ENCODE assay signal across 12 cellular contexts in the genomic region with DNA sequence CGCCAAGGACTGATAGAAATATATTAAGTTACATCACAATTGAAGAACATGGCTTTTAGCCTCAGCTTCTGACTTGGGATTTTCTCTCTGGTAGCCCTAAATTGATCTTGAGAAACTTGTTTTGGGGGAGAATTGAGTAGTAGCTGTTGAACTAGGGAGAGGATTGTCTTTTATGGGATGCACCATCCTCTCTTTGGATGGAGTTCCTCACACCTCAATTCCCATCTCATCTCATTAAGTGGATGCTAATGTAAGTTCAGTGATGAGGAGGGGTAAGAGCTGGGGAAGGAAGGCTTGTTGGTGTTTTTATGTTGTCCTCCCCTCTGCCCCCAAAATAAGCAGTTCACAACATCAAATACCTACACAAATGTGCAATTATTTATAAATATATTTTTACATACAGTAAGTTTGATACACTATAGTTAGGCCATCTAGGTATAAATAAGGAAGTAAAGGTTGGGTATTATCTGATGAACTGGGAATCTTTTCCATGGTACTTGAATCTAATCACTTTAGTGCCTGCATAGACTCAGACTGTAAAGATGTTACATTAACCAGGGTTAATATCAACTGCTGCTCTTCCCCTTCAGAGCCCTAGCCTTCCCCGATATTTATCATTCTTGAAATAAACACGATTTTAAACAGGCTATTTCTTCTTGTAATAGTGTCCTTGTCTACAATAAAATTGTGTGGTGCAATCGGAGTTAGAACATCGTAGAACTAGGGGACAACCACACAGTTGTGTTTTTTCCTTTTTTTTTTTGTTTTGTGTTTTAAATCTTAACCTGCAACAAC. TPM values are rescaled to one million over a fixed set of nuclear protein-coding genes. Genes with fewer than 3 reads are reported as not detected.
DNase-seq lines count a peak whose midpoint lies in the region; ATAC-seq and TF ChIP-seq lines count a peak whose summit lies in the region.
"Had no signal": no experiment of that assay in that cellular context is flagged by ENCODE, and none has a peak within 500 bp of the region (broad histone marks: within the 10 kb centered on the region; RNA-seq: fewer than 3 reads in every experiment).

No MANE protein-coding gene starts in this region.

- no peak overlapping the region for H3K9ac ChIP-seq in neural progenitor cell

- intact Hi-C loops in right cardiac atrium (cut with DNase I) (loop anchor here (5.0 to 10.0 kb wide), 6 partner anchors 225 to 598 kb away; no protein-coding TSS in a partner anchor), left cardiac atrium (cut with DNase I) (loop anchor here (10.0 kb wide), 2 partner anchors 145 to 405 kb away; no protein-coding TSS in a partner anchor)

- H3K4me3 ChIP-seq in right cardiac atrium (ENCODE audit: low read length): peak overlapping the region; percentile 50
- peak overlapping the region; percentile 76 for H3K4me3 ChIP-seq in neural progenitor cell
- H3K4me3 ChIP-seq: pancreas had no signal

- peaks cover 25% of the 10 kb centered on the region for H3K9me3 Mint-ChIP-seq in neural progenitor cell
- H3K9me3 Mint-ChIP-seq: activated T-helper 2 cell treated with anti-CD3 and anti-CD28 coated beads, Interferon-gamma antibody, Interleukin-2, Interleukin-4, amounts not matched to agents 10 μg/mL and 5 μg/mL and 100 μg/mL, durations not matched to agents 14 hours and 24 hours and 36 hours; dendritic cell treated with granulocyte-macrophage colony-stimulating factor and Interleukin-4, amounts not matched to agents 40 ng/mL and 50 ng/mL, for 4 days had no signal

- H3K4me1 ChIP-seq in right cardiac atrium (ENCODE audit: control insufficient read depth, insufficient read depth, low read length) (no peaks in the 10 kb centered on the region), neural progenitor cell (peaks cover 49% of the 10 kb centered on the region)
- H3K4me1 ChIP-seq: pancreas had no signal

- peak overlapping the region; percentile 34 for H3K27ac Mint-ChIP-seq in neural progenitor cell
- H3K27ac Mint-ChIP-seq: activated T-helper 2 cell treated with anti-CD3 and anti-CD28 coated beads, Interferon-gamma antibody, Interleukin-2, Interleukin-4, amounts not matched to agents 10 μg/mL and 5 μg/mL and 100 μg/mL, durations not matched to agents 14 hours and 24 hours and 36 hours; dendritic cell treated with granulocyte-macrophage colony-stimulating factor and Interleukin-4, amounts not matched to agents 40 ng/mL and 50 ng/mL, for 4 days had no signal

- peaks cover 10% of the 10 kb centered on the region for H3K27me3 Mint-ChIP-seq in neural progenitor cell (ENCODE audit: insufficient read depth, low read depth)

- peaks cover 100% of the 10 kb centered on the region for H3K79me2 ChIP-seq in neural progenitor cell (ENCODE audit: low read depth)

- H3K27ac ChIP-seq in right cardiac atrium (ENCODE audit: low read length) (no peak overlapping the region), epithelial cell of prostate (peak overlapping the region; percentile 96), neural progenitor cell (peak overlapping the region; percentile 98)

- H3K4me1 Mint-ChIP-seq in neural progenitor cell: peaks cover 37% of the 10 kb centered on the region

- H3K36me3 ChIP-seq in neural progenitor cell: peaks cover 9% of the 10 kb centered on the region
- H3K36me3 ChIP-seq: pancreas had no signal

- 40% methylated on average over 5 of the region's 5 CpGs for WGBS in right cardiac atrium

- no peaks in the 10 kb centered on the region for H3K9me3 ChIP-seq in right cardiac atrium (ENCODE audit: control insufficient read depth, low read length)
- no peaks in the 10 kb centered on the region for H3K9me3 ChIP-seq in neural progenitor cell (ENCODE audit: low read depth)
- H3K9me3 ChIP-seq: pancreas had no signal

- peaks cover 53% of the 10 kb centered on the region for H3F3A ChIP-seq in neural progenitor cell (ENCODE audit: low read depth)

- no peak for ATAC-seq in right cardiac atrium
- no peak for ATAC-seq in left cardiac atrium
- ATAC-seq: pancreas had no signal

- no peak for TF ChIP-seq CTCF in neural progenitor cell (IDR thresholded peaks at IDR 0.05)

- peaks cover 45% of the 10 kb centered on the region for H3K36me3 Mint-ChIP-seq in neural progenitor cell

- no peak overlapping the region for H2AFZ ChIP-seq in neural progenitor cell (replicated peaks)

- peaks cover 79% of the 10 kb centered on the region for H4K20me1 ChIP-seq in neural progenitor cell (ENCODE audit: low read depth)

- H3K27me3 ChIP-seq in right cardiac atrium (ENCODE audit: control insufficient read depth, insufficient read depth) (no peaks in the 10 kb centered on the region), neural progenitor cell (no peaks in the 10 kb centered on the region)
- H3K27me3 ChIP-seq: pancreas had no signal

- DNase-seq in right cardiac atrium: no peak
- DNase-seq in left cardiac atrium: no peak
- DNase-seq in epithelial cell of prostate (ENCODE audit: low read depth, low spot score): no peak
- peak; percentile 15 for DNase-seq in neural progenitor cell (ENCODE audit: low spot score)
- DNase-seq in NCI-H526 treated with DMSO at 0.1 percent for 48 hours (lab: John Stamatoyannopoulos, UW): no peak
- DNase-seq in NCI-H774 (lab: John Stamatoyannopoulos, UW): no peak
- DNase-seq in NCI-H748 treated with DMSO at 0.1 percent for 48 hours (lab: John Stamatoyannopoulos, UW): no peak
- DNase-seq in stimulated activated CD4-positive, alpha-beta T cell treated with anti-CD3 and anti-CD28 coated beads, Interleukin-4, amount 100 ng/mL, for 4 hours: no peak
- DNase-seq: NCI-H345, pancreas had no signal

- peak overlapping the region; percentile 96 for H3K4me3 Mint-ChIP-seq in neural progenitor cell
- H3K4me3 Mint-ChIP-seq: dendritic cell treated with granulocyte-macrophage colony-stimulating factor and Interleukin-4, amounts not matched to agents 40 ng/mL and 50 ng/mL, for 4 days had no signal

- peak overlapping the region; percentile 88 for H3K4me2 ChIP-seq in neural progenitor cell

RNA-seq across cellular contexts. Expression of gene GJA1, which starts 4.2 kb away (rescaled TPM):
- total RNA-seq in right cardiac atrium: 100 to 1,000 TPM; 101 to 217 (median 148) TPM
- 116 TPM for polyA plus RNA-seq in right cardiac atrium
- 100 to 1,000 TPM; 160 to 218 TPM for total RNA-seq in left cardiac atrium
- total RNA-seq in neural progenitor cell (ENCODE audit: low replicate concordance): 498 and 622 TPM in 2 replicates
- total RNA-seq: activated T-helper 2 cell treated with anti-CD3 and anti-CD28 coated beads, Interferon-gamma antibody, Interleukin-2, Interleukin-4, amounts not matched to agents 10 μg/mL and 5 μg/mL and 100 μg/mL, durations not matched to agents 14 hours and 24 hours and 36 hours had no signal
